26 cellular contexts compared by ENCODE assay signal in the genomic region with DNA sequence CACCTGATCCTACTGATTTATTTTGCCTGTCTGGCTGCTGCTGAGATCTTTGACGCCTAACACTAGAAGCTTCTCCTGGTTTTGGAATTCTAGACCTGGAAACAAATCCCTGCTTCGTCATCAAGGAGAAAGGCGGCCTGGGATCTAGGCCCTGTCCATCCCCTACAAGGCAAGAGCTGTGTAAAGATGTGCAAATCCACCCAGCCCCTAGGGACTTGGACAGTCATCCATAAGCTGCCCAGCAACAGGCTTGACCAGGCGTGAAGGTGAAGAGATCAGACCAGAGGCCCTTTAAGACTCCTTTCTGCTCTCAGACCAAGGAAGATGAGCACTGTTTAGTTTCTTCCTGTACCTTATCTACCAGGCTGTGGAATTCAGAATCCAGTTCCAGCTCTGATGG. TPM values are rescaled to one million over a fixed set of nuclear protein-coding genes. Genes with fewer than 3 reads are reported as not detected.
DNase-seq lines count a peak whose midpoint lies in the region; ATAC-seq lines count a peak whose summit lies in the region.
"Had no signal": no experiment of that assay in that cellular context is flagged by ENCODE, and none has a peak within 500 bp of the region (broad histone marks: within the 10 kb centered on the region; RNA-seq: fewer than 3 reads in every experiment).

No MANE protein-coding gene starts in this region.

- POLR2A ChIA-PET in T-cell (lab: Charles Lee) = interaction anchor here in 1 of 2 donors (0.5 kb wide), 1 partner anchor 72 kb away, joined by 3 read pairs; no protein-coding TSS in a partner anchor

- H3K36me3 Mint-ChIP-seq in T-helper 17 cell (ENCODE audit: low read depth) (peaks cover 2% of the 10 kb centered on the region), memory B cell (peaks cover 9% of the 10 kb centered on the region), T-cell (peaks cover 16% of the 10 kb centered on the region)

- ATAC-seq in GM18907 (IDR thresholded peaks at IDR 0.05; ENCODE audit: unreplicated experiment) (peak; percentile 9), T-helper 17 cell (no peak), memory B cell (ENCODE audit: low read depth) (no peak), T-cell (replicated peaks in 1 of 4) (no peak)
- ATAC-seq: left lobe of liver, right cardiac atrium had no signal

- H3K27me3 Mint-ChIP-seq in T-helper 17 cell (no peaks in the 10 kb centered on the region), memory B cell (no peaks in the 10 kb centered on the region), T-cell (no peaks in the 10 kb centered on the region)
- H3K27me3 Mint-ChIP-seq: activated naive CD8-positive, alpha-beta T cell treated with anti-CD3 and anti-CD28 coated beads for 36 hours; stimulated activated naive CD8-positive, alpha-beta T cell treated with anti-CD3 and anti-CD28 coated beads, Interleukin-15, amount 100 ng/mL, for 72 hours had no signal

- CTCF ChIA-PET in T-cell (lab: Charles Lee) = no interaction called here

- H3K4me1 Mint-ChIP-seq in T-helper 17 cell (peaks cover 23% of the 10 kb centered on the region), memory B cell (peaks cover 22% of the 10 kb centered on the region), T-cell (peaks cover 18 to 20% (median 19%) of the 10 kb centered on the region in 3 donors)
- H3K4me1 Mint-ChIP-seq: neural crest cell had no signal

- H3K4me3 Mint-ChIP-seq in T-helper 17 cell = no peak overlapping the region
- no peak overlapping the region for H3K4me3 Mint-ChIP-seq in memory B cell
- H3K4me3 Mint-ChIP-seq in T-cell = no peak overlapping the region
- H3K4me3 Mint-ChIP-seq: activated naive CD8-positive, alpha-beta T cell treated with anti-CD3 and anti-CD28 coated beads for 36 hours; neural crest cell; stimulated activated naive CD8-positive, alpha-beta T cell treated with anti-CD3 and anti-CD28 coated beads, Interleukin-15, amount 100 ng/mL, for 72 hours had no signal

- H3K27ac Mint-ChIP-seq in T-helper 17 cell = peak overlapping the region; percentile 41
- H3K27ac Mint-ChIP-seq in memory B cell = peak overlapping the region; percentile 72
- no peak overlapping the region for H3K27ac Mint-ChIP-seq in T-cell
- H3K27ac Mint-ChIP-seq: activated naive CD8-positive, alpha-beta T cell treated with anti-CD3 and anti-CD28 coated beads for 36 hours had no signal

- no peaks in the 10 kb centered on the region for H3K9me3 ChIP-seq in T-helper 17 cell (ENCODE audit: control insufficient read depth, low read length, poor library complexity, severe bottlenecking)
- H3K9me3 ChIP-seq: breast epithelium, Caco-2, spleen had no signal

- no peaks in the 10 kb centered on the region for H3K9me3 Mint-ChIP-seq in memory B cell
- no peaks in the 10 kb centered on the region for H3K9me3 Mint-ChIP-seq in T-cell
- H3K9me3 Mint-ChIP-seq: activated naive CD8-positive, alpha-beta T cell treated with anti-CD3 and anti-CD28 coated beads for 36 hours; stimulated activated naive CD8-positive, alpha-beta T cell treated with anti-CD3 and anti-CD28 coated beads, Interleukin-15, amount 100 ng/mL, for 72 hours had no signal

- DNase-seq in T-helper 17 cell = no peak
- DNase-seq in memory B cell (ENCODE audit: low spot score in 2 of 2) = no peak
- peak; percentile 24 for DNase-seq in ureter (ENCODE audit: low spot score)
- no peak for DNase-seq in T-cell
- no peak for DNase-seq in NCI-H524 treated with DMSO at 0.1 percent for 48 hours (lab: John Stamatoyannopoulos, UW)
- DNase-seq in T-helper 9 cell = no peak
- DNase-seq: activated CD4-positive, alpha-beta T cell treated with anti-CD3 and anti-CD28 coated beads for 48 hours; activated effector memory CD4-positive, alpha-beta T cell treated with anti-CD3 and anti-CD28 coated beads, Interleukin-2, amount 50 U/mL, for 16 hours; activated naive CD8-positive, alpha-beta T cell treated with anti-CD3 and anti-CD28 coated beads for 36 hours; activated T-cell treated with anti-CD3 and anti-CD28 coated beads, Interleukin-2, amount 50 U/mL, for 1 hour; anterior cingulate cortex; C1 segment of cervical spinal cord; Caco-2; mesenchymal stem cell; NCI-H446; NCI-H774; SHP77 treated with DMSO at 0.1 percent for 48 hours; spleen; stimulated activated CD4-positive, alpha-beta T cell treated with anti-CD3 and anti-CD28 coated beads, Interleukin-2, amount 100 ng/mL, for 24 hours; stimulated activated naive CD8-positive, alpha-beta T cell treated with anti-CD3 and anti-CD28 coated beads, Interleukin-15, amount 100 ng/mL, for 72 hours; T1000 had no signal

RNA-seq across cellular contexts. Expression of gene SLC41A3, which starts 32.2 kb away (rescaled TPM):
- total RNA-seq in T-helper 17 cell (10 to 100 TPM; 34.3 to 34.7 TPM), ureter (72.0 TPM), T-cell (10 to 100 TPM; 24.8 to 38.6 (median 34.5) TPM)

Comparison
In these comparisons a context has a peak if more than half of its experiments do, and no peak if none do; other contexts are left out.
1. H3K27ac Mint-ChIP-seq: peak in T-helper 17 cell (single experiment) and memory B cell (single experiment); none in T-cell (0 of 2).